In genomic region chr6:2770171-2770570, GRCh38 we compare ENCODE assay signal across 12 cellular contexts. TPM values are rescaled to one million over a fixed set of nuclear protein-coding genes. Genes with fewer than 3 reads are reported as not detected.
DNase-seq lines count a peak whose midpoint lies in the region; ATAC-seq and TF ChIP-seq lines count a peak whose summit lies in the region.
"Had no signal": no experiment of that assay in that cellular context is flagged by ENCODE, and none has a peak within 500 bp of the region (broad histone marks: within the 10 kb centered on the region; RNA-seq: fewer than 3 reads in every experiment).

No MANE protein-coding gene starts in this region.

- H3K27me3 Mint-ChIP-seq in activated T-helper 1 cell treated with anti-CD3 and anti-CD28 coated beads, Interleukin-12 subunit alpha, Interleukin-12 subunit beta, Interleukin-2, Interleukin-4 antibody, amounts not matched to agents 30 ng/mL and 10 ng/mL and 1 ng/mL, durations not matched to agents 14 hours and 24 hours and 36 hours (ENCODE audit: insufficient read depth) = no peaks in the 10 kb centered on the region
- H3K27me3 Mint-ChIP-seq in stimulated activated naive CD8-positive, alpha-beta T cell treated with anti-CD3 and anti-CD28 coated beads, Interleukin-15, amount 100 ng/mL, for 72 hours = no peaks in the 10 kb centered on the region

- peak overlapping the region; percentile 26 for H3K4me3 Mint-ChIP-seq in activated T-helper 1 cell treated with anti-CD3 and anti-CD28 coated beads, Interleukin-12 subunit alpha, Interleukin-12 subunit beta, Interleukin-2, Interleukin-4 antibody, amounts not matched to agents 30 ng/mL and 10 ng/mL and 1 ng/mL, durations not matched to agents 14 hours and 24 hours and 36 hours
- H3K4me3 Mint-ChIP-seq in stimulated activated naive CD8-positive, alpha-beta T cell treated with anti-CD3 and anti-CD28 coated beads, Interleukin-15, amount 100 ng/mL, for 72 hours = peak overlapping the region; percentile 3 to 36
- H3K4me3 Mint-ChIP-seq: T-helper 1 cell treated with Interleukin-12 subunit alpha and Interleukin-12 subunit beta and Interleukin-4 antibody, amounts not matched to agents 30 μg/mL and 1 μg/mL, for 36 hours had no signal

- no peaks in the 10 kb centered on the region for H3K27me3 ChIP-seq in right atrium auricular region
- no peaks in the 10 kb centered on the region for H3K27me3 ChIP-seq in body of pancreas
- H3K27me3 ChIP-seq: esophagus muscularis mucosa, MG63 had no signal

- WGBS in body of pancreas, 2 donors = 54 to 65% methylated on average over 13 of the region's 13 CpGs

- TF ChIP-seq POLR2A in body of pancreas (IDR thresholded peaks at IDR 0.05) = no peak

- peaks cover 5% of the 10 kb centered on the region for H3K36me3 ChIP-seq in right atrium auricular region
- H3K36me3 ChIP-seq in body of pancreas (replicated peaks in 1 of 2; ENCODE audit: insufficient read depth in 1 of 2, low read depth in 2 of 2) = no peaks in the 10 kb centered on the region

- TF ChIP-seq CTCF in right atrium auricular region (IDR thresholded peaks at IDR 0.05) (no peak), body of pancreas (IDR thresholded peaks at IDR 0.05) (no peak)

- ATAC-seq in stimulated activated naive CD8-positive, alpha-beta T cell treated with anti-CD3 and anti-CD28 coated beads, Interleukin-15, amount 100 ng/mL, for 72 hours = no peak
- no peak for ATAC-seq in HG02973 (IDR thresholded peaks at IDR 0.05; ENCODE audit: unreplicated experiment)
- ATAC-seq in body of pancreas = no peak

- H3K27ac Mint-ChIP-seq in activated T-helper 1 cell treated with anti-CD3 and anti-CD28 coated beads, Interleukin-12 subunit alpha, Interleukin-12 subunit beta, Interleukin-2, Interleukin-4 antibody, amounts not matched to agents 30 ng/mL and 10 ng/mL and 1 ng/mL, durations not matched to agents 14 hours and 24 hours and 36 hours = no peak overlapping the region
- no peak overlapping the region for H3K27ac Mint-ChIP-seq in stimulated activated naive CD8-positive, alpha-beta T cell treated with anti-CD3 and anti-CD28 coated beads, Interleukin-15, amount 100 ng/mL, for 72 hours
- H3K27ac Mint-ChIP-seq: T-helper 1 cell treated with Interleukin-12 subunit alpha and Interleukin-12 subunit beta and Interleukin-4 antibody, amounts not matched to agents 30 μg/mL and 1 μg/mL, for 36 hours had no signal

- peaks cover 41% of the 10 kb centered on the region for H3K36me3 Mint-ChIP-seq in activated T-helper 1 cell treated with anti-CD3 and anti-CD28 coated beads, Interleukin-12 subunit alpha, Interleukin-12 subunit beta, Interleukin-2, Interleukin-4 antibody, amounts not matched to agents 30 ng/mL and 10 ng/mL and 1 ng/mL, durations not matched to agents 14 hours and 24 hours and 36 hours (ENCODE audit: low read depth)

- intact Hi-C loops in activated T-helper 1 cell treated with anti-CD3 and anti-CD28 coated beads, Interleukin-12 subunit alpha, Interleukin-12 subunit beta, Interleukin-2, Interleukin-4 antibody, amounts not matched to agents 30 ng/mL and 10 ng/mL and 1 ng/mL, durations not matched to agents 14 hours and 24 hours and 36 hours (cut with micrococcal nuclease) = no loop called here
- intact Hi-C loops in body of pancreas (cut with DNase I) = no loop called here

- DNase-seq in NCI-H345 (lab: John Stamatoyannopoulos, UW) (peak; percentile 4), NCI-H345 treated with DMSO at 0.1 percent for 48 hours (lab: John Stamatoyannopoulos, UW; ENCODE audit: unreplicated experiment) (no peak), right atrium auricular region (ENCODE audit: low spot score) (no peak), body of pancreas (no peak), DMS114 treated with DMSO at 0.1 percent for 48 hours (lab: John Stamatoyannopoulos, UW; ENCODE audit: unreplicated experiment) (no peak)
- DNase-seq in activated T-helper 1 cell treated with anti-CD3 and anti-CD28 coated beads, Interleukin-12 subunit alpha, Interleukin-12 subunit beta, Interleukin-2, Interleukin-4 antibody, amounts not matched to agents 30 ng/mL and 10 ng/mL and 1 ng/mL, durations not matched to agents 14 hours and 24 hours and 36 hours (ENCODE audit: low spot score) = no peak
- no peak for DNase-seq in stimulated activated naive CD8-positive, alpha-beta T cell treated with anti-CD3 and anti-CD28 coated beads, Interleukin-15, amount 100 ng/mL, for 72 hours
- DNase-seq: GOT3, MG63 had no signal

- H3K4me1 ChIP-seq in right atrium auricular region = peaks cover 0 to 65% of the 10 kb centered on the region in 2 donors
- H3K4me1 ChIP-seq in body of pancreas = peaks cover 49% of the 10 kb centered on the region

- H3K9me3 ChIP-seq in right atrium auricular region (no peaks in the 10 kb centered on the region), body of pancreas (no peaks in the 10 kb centered on the region)
- H3K9me3 ChIP-seq: esophagus muscularis mucosa, MG63 had no signal

- H3K4me3 ChIP-seq in right atrium auricular region = peak overlapping the region in 1 of 2 donors; percentile 14
- no peak overlapping the region for H3K4me3 ChIP-seq in body of pancreas
- H3K4me3 ChIP-seq: MG63 had no signal

- H3K9me3 Mint-ChIP-seq in activated T-helper 1 cell treated with anti-CD3 and anti-CD28 coated beads, Interleukin-12 subunit alpha, Interleukin-12 subunit beta, Interleukin-2, Interleukin-4 antibody, amounts not matched to agents 30 ng/mL and 10 ng/mL and 1 ng/mL, durations not matched to agents 14 hours and 24 hours and 36 hours = no peaks in the 10 kb centered on the region
- H3K9me3 Mint-ChIP-seq in stimulated activated naive CD8-positive, alpha-beta T cell treated with anti-CD3 and anti-CD28 coated beads, Interleukin-15, amount 100 ng/mL, for 72 hours = no peaks in the 10 kb centered on the region
- H3K9me3 Mint-ChIP-seq: T-helper 1 cell treated with Interleukin-12 subunit alpha and Interleukin-12 subunit beta and Interleukin-4 antibody, amounts not matched to agents 30 μg/mL and 1 μg/mL, for 36 hours had no signal

- H3K4me1 Mint-ChIP-seq in activated T-helper 1 cell treated with anti-CD3 and anti-CD28 coated beads, Interleukin-12 subunit alpha, Interleukin-12 subunit beta, Interleukin-2, Interleukin-4 antibody, amounts not matched to agents 30 ng/mL and 10 ng/mL and 1 ng/mL, durations not matched to agents 14 hours and 24 hours and 36 hours (ENCODE audit: low read depth) = peaks cover 63% of the 10 kb centered on the region
- H3K4me1 Mint-ChIP-seq in stimulated activated naive CD8-positive, alpha-beta T cell treated with anti-CD3 and anti-CD28 coated beads, Interleukin-15, amount 100 ng/mL, for 72 hours = peaks cover 74% of the 10 kb centered on the region

- H3K27ac ChIP-seq in right atrium auricular region (peak overlapping the region; percentile 49 to 53), body of pancreas (no peak overlapping the region)

RNA-seq across cellular contexts. Expression of gene WRNIP1, which starts 5.0 kb away (rescaled TPM):
- 47.5 and 51.3 TPM in 2 replicates for total RNA-seq in activated T-helper 1 cell treated with anti-CD3 and anti-CD28 coated beads, Interleukin-12 subunit alpha, Interleukin-12 subunit beta, Interleukin-2, Interleukin-4 antibody, amounts not matched to agents 30 ng/mL and 10 ng/mL and 1 ng/mL, durations not matched to agents 14 hours and 24 hours and 36 hours
- total RNA-seq in right atrium auricular region (10 to 100 TPM; 51.9 to 53.5 TPM), body of pancreas (10 to 100 TPM; 61.0 to 62.0 TPM)

RNA-seq across cellular contexts. Expression of gene MYLK4, which starts 19.4 kb away (rescaled TPM):
- 0.10 TPM in 2 replicates for total RNA-seq in activated T-helper 1 cell treated with anti-CD3 and anti-CD28 coated beads, Interleukin-12 subunit alpha, Interleukin-12 subunit beta, Interleukin-2, Interleukin-4 antibody, amounts not matched to agents 30 ng/mL and 10 ng/mL and 1 ng/mL, durations not matched to agents 14 hours and 24 hours and 36 hours
- total RNA-seq in right atrium auricular region (1 to 10 TPM; 1.0 to 3.6 TPM), body of pancreas (under 1 TPM; 0.26 to 0.33 TPM)

Comparison
In these comparisons a context has a peak if more than half of its experiments do, and no peak if none do; other contexts are left out.
1. H3K27ac ChIP-seq: peak in right atrium auricular region (2 of 2); none in body of pancreas (0 of 4).